In the genomic region with DNA sequence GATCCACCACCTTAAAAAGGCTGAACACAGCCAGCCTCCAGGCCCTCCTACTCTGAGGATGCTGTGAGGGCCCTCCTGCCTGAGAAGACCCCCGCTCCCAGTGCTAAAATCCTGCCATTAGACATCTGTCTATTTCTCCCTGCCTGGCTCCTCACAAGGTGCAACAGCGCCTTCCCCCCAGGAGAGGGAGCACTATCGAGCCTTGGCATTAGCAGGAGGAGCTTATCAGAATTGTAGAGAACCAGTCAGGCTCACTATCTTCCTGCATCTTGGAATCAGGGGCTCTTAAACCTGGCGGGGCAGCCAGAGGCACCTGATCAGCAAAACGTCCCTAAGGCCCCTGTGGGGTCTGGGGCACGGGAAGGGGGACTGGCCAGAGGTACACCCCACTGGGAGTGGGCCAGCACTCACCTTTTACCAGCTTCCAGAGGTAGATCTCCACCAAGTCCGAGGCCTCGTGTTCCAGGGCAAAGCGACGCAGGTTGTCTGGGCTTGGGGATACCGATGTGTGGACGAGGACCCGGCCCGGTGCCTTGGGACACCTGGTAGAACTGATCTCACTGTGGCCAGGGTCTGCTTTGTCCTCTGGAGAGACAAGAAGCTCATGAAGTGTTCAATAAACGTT, we compare ENCODE assay signal across 9 cellular contexts. TPM values are rescaled to one million over a fixed set of nuclear protein-coding genes. Genes with fewer than 3 reads are reported as not detected.
DNase-seq lines count a peak whose midpoint lies in the region; ATAC-seq and TF ChIP-seq lines count a peak whose summit lies in the region.
"Had no signal": no experiment of that assay in that cellular context is flagged by ENCODE, and none has a peak within 500 bp of the region (broad histone marks: within the 10 kb centered on the region; RNA-seq: fewer than 3 reads in every experiment).

No MANE protein-coding gene starts in this region.

- H3K4me1 ChIP-seq in gastroesophageal sphincter = peaks cover 0 to 12% (median 0%) of the 10 kb centered on the region in 3 donors

- ATAC-seq in gastroesophageal sphincter = peak; percentile 65
- ATAC-seq in GM18867 (IDR thresholded peaks at IDR 0.05; ENCODE audit: unreplicated experiment) = no peak

- no peaks in the 10 kb centered on the region for H3K9me3 ChIP-seq in gastroesophageal sphincter
- H3K9me3 ChIP-seq: BLaER1 treated with 17β-estradiol and CSF1 and Interleukin-3, amounts not matched to agents 10 nM and 100 nM had no signal

- no peak for TF ChIP-seq POLR2A in gastroesophageal sphincter (IDR thresholded peaks at IDR 0.05)

- in situ Hi-C loops in SK-MEL-5 (cut with HindIII; ENCODE audit: low pct_unique_long_range_greater_than_20kb, low sequenced_read_pairs) = no loop called here

- no peaks in the 10 kb centered on the region for H3K27me3 ChIP-seq in gastroesophageal sphincter
- H3K27me3 ChIP-seq: BLaER1 treated with 17β-estradiol and CSF1 and Interleukin-3, amounts not matched to agents 10 nM and 100 nM had no signal

- no peaks in the 10 kb centered on the region for H3K36me3 ChIP-seq in gastroesophageal sphincter
- H3K36me3 ChIP-seq: BLaER1 treated with 17β-estradiol and CSF1 and Interleukin-3, amounts not matched to agents 10 nM and 100 nM had no signal

- no peak overlapping the region for H3K4me3 ChIP-seq in gastroesophageal sphincter
- H3K4me3 ChIP-seq: BLaER1 treated with 17β-estradiol and CSF1 and Interleukin-3, amounts not matched to agents 10 nM and 100 nM had no signal

- DNase-seq in NCI-H2107 treated with DMSO at 0.1 percent for 48 hours (lab: John Stamatoyannopoulos, UW; ENCODE audit: unreplicated experiment) (peak; percentile 29), NCI-H2107 (lab: John Stamatoyannopoulos, UW) (no peak), LoVo (ENCODE audit: low spot score) (peak; percentile 75), SK-MEL-5 (ENCODE audit: low read depth, low spot score) (peak; percentile 88), pons (ENCODE audit: low spot score) (peak; percentile 79)
- peak; percentile 27 for DNase-seq in activated gamma-delta T cell treated with anti-CD3 and anti-CD28 coated beads, Interleukin-2, amount 50 U/mL, for 16 hours (ENCODE audit: low read depth)

- H3K27ac ChIP-seq in gastroesophageal sphincter = no peak overlapping the region
- H3K27ac ChIP-seq: BLaER1 treated with 17β-estradiol and CSF1 and Interleukin-3, amounts not matched to agents 10 nM and 100 nM had no signal

- 32 to 33% methylated on average over 1 to 2 of the region's 15 CpGs for WGBS in gastroesophageal sphincter (ENCODE audit: low coverage in 1 of 2), 2 donors

- no peak for TF ChIP-seq EP300 in gastroesophageal sphincter (IDR thresholded peaks at IDR 0.05)

- TF ChIP-seq CTCF in gastroesophageal sphincter (IDR thresholded peaks at IDR 0.05) = peak in 3 of 4 experiments; percentile 85 to 94 (median 88)

RNA-seq across cellular contexts. Expression of a gene that starts 28.7 kb away (rescaled TPM):
- 3.6 TPM in 1 of 2 replicates, not detected in the other for total RNA-seq in SK-MEL-5 (2014; rRNA removed; shearing (Covaris generic))
- polyA plus RNA-seq in SK-MEL-5 (2015; cell fraction: cytosol; rRNA removed) = not detected in 2 replicates
- polyA plus RNA-seq in SK-MEL-5 (2015; cell fraction: nucleus; rRNA removed) = not detected in 2 replicates
- 10 to 100 TPM in 1 of 4 donors, 1 to 10 TPM in 2, not detected in 1; 1.5 to 13.6 (median 1.7) TPM for total RNA-seq in gastroesophageal sphincter

RNA-seq across cellular contexts. Expression of a gene that starts 46.2 kb away (rescaled TPM):
- 14.7 and 15.6 TPM in 2 replicates for total RNA-seq in SK-MEL-5 (2014; rRNA removed; shearing (Covaris generic))
- polyA plus RNA-seq in SK-MEL-5 (2015; cell fraction: cytosol; rRNA removed) = 5.1 and 9.0 TPM in 2 replicates
- 19.8 and 22.4 TPM in 2 replicates for polyA plus RNA-seq in SK-MEL-5 (2015; cell fraction: nucleus; rRNA removed)
- 10 to 100 TPM; 26.0 to 31.8 (median 29.3) TPM for total RNA-seq in gastroesophageal sphincter
